ENCODE assay signal across 23 cellular contexts in genomic region chr10:69218831-69219230, GRCh38. TPM values are rescaled to one million over a fixed set of nuclear protein-coding genes. Genes with fewer than 3 reads are reported as not detected.
"Had no signal": no experiment of that assay in that cellular context is flagged by ENCODE, and none has a peak within 500 bp of the region (broad histone marks: within the 10 kb centered on the region; RNA-seq: fewer than 3 reads in every experiment).

No MANE protein-coding gene starts in this region.

- ATAC-seq: activated CD8-positive, alpha-beta T cell treated with anti-CD3 and anti-CD28 coated beads for 36 hours; activated T-helper 17 cell treated with anti-CD3 and anti-CD28 coated beads, Interleukin-2, amount 50 U/mL, for 72 hours; esophagus mucosa; gastrocnemius medialis; heart left ventricle; left ventricle myocardium superior; natural killer cell had no signal

- H3K27me3 ChIP-seq: brain microvascular endothelial cell, gastrocnemius medialis, neutrophil, right lobe of liver had no signal

- H3K27ac ChIP-seq: brain microvascular endothelial cell, coronary artery, gastrocnemius medialis, heart left ventricle, neutrophil, right lobe of liver had no signal

- H3K4me3 ChIP-seq: coronary artery, gastrocnemius medialis, heart left ventricle, right lobe of liver, smooth muscle cell had no signal

- DNase-seq: activated CD4-positive, alpha-beta T cell treated with anti-CD3 and anti-CD28 coated beads, Interleukin-2, amount 10 ng/mL, durations not matched to agents 24 days and 14 days; activated CD4-positive, CD25-positive, alpha-beta regulatory T cell; activated CD8-positive, alpha-beta T cell treated with anti-CD3 and anti-CD28 coated beads for 36 hours; activated naive CD4-positive, alpha-beta T cell; activated naive CD8-positive, alpha-beta T cell treated with anti-CD3 and anti-CD28 coated beads, Interleukin-2, amount 10 ng/mL, durations not matched to agents 7 days and 5 days; activated T-cell treated with anti-CD3 and anti-CD28 coated beads, Interleukin-2, amount 50 U/mL, for 1 hour; amygdala; effector CD4-positive, alpha-beta T cell; gastrocnemius medialis; heart left ventricle; left ventricle myocardium superior; natural killer cell; right lobe of liver; stimulated activated CD4-positive, alpha-beta T cell treated with anti-CD3 and anti-CD28 coated beads, Interleukin-4, amount 100 ng/mL, for 4 hours; stimulated activated naive CD4-positive, alpha-beta T cell; T1000 had no signal

- H3K9ac ChIP-seq: parathyroid adenoma had no signal

- H3K36me3 ChIP-seq: brain microvascular endothelial cell, gastrocnemius medialis, heart left ventricle, neutrophil, right lobe of liver had no signal

- H3K9me3 ChIP-seq: gastrocnemius medialis, neutrophil, right lobe of liver had no signal

- H3K4me2 ChIP-seq: smooth muscle cell had no signal

RNA-seq across cellular contexts. Expression of gene HKDC1, which starts 1.3 kb away (rescaled TPM):
- total RNA-seq: left ventricle myocardium superior had no signal
